Comparison of ENCODE assay signal across 1 cellular context in the genomic region with DNA sequence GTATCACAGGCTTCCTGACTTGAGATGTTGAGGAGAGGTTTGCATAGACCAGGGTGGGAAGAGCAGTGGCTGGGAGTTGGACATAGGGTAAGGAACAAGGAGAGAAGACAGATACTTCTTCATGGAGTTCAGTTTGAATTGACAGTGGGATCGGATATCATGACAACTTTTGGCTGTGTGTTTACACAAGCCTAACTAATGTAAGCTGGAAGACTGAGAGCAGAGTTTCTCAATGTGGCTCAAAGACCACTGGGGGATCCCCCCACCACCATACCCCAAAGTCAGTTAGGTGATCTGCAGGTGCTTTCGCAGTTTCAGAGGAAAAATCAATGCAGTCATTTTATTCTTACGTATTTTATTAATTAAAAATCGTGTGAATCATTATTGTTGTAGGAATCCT.
TF ChIP-seq lines count a peak whose summit lies in the region.

No MANE protein-coding gene starts in this region.

TF ChIP-seq in IMR-90, 13 proteins besides CTCF, POLR2A, EP300 and RAD21:
- TF ChIP-seq ELK1 (IDR thresholded peaks at IDR 0.05; ENCODE audit: borderline replicate concordance, low read depth, low read length): no peak
- TF ChIP-seq BHLHE40 (IDR thresholded peaks at IDR 0.05; ENCODE audit: low read depth, low read length): no peak
- TF ChIP-seq RCOR1 (IDR thresholded peaks at IDR 0.05; ENCODE audit: insufficient replicate concordance, low read length): no peak
- no peak for TF ChIP-seq RFX5 (IDR thresholded peaks at IDR 0.05; ENCODE audit: low read depth, low read length)
- no peak for TF ChIP-seq FOS (IDR thresholded peaks at IDR 0.05; ENCODE audit: low read depth, low read length)
- TF ChIP-seq CEBPB (IDR thresholded peaks at IDR 0.05; ENCODE audit: low read depth, low read length): no peak
- no peak for TF ChIP-seq NFE2L2 (IDR thresholded peaks at IDR 0.05; ENCODE audit: low read depth, low read length)
- TF ChIP-seq, protein P1, sequence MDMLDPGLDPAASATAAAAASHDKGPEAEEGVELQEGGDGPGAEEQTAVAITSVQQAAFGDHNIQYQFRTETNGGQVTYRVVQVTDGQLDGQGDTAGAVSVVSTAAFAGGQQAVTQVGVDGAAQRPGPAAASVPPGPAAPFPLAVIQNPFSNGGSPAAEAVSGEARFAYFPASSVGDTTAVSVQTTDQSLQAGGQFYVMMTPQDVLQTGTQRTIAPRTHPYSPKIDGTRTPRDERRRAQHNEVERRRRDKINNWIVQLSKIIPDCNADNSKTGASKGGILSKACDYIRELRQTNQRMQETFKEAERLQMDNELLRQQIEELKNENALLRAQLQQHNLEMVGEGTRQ (IDR thresholded peaks at IDR 0.05; ENCODE audit: low read depth, low read length): no peak
- no peak for TF ChIP-seq MXI1 (IDR thresholded peaks at IDR 0.05; ENCODE audit: borderline replicate concordance, low read depth, low read length)
- no peak for TF ChIP-seq SMC3 (IDR thresholded peaks at IDR 0.05; ENCODE audit: low read depth, low read length)
